In genomic region chr11:46903846-46904245, GRCh38 we compare ENCODE assay signal across 16 cellular contexts. TPM values are rescaled to one million over a fixed set of nuclear protein-coding genes. Genes with fewer than 3 reads are reported as not detected.
A peak's percentile ranks its signal among the peaks of the same experiment; 100 is the strongest.
DNase-seq lines count a peak whose midpoint lies in the region; TF ChIP-seq lines count a peak whose summit lies in the region.
"Had no signal": no experiment of that assay in that cellular context is flagged by ENCODE, and none has a peak within 500 bp of the region (broad histone marks: within the 10 kb centered on the region; RNA-seq: fewer than 3 reads in every experiment).

No MANE protein-coding gene starts in this region.

- CTCF ChIA-PET in OCI-LY7 (lab: Charles Lee; ENCODE audit: unreplicated experiment) = no interaction called here
- CTCF ChIA-PET in RWPE1 (lab: Yijun Ruan, JAX) = no interaction called here

- DNase-seq in H7 = peak; percentile 87
- DNase-seq in OCI-LY7 (ENCODE audit: low spot score) = peak; percentile 21
- peak; percentile 80 for DNase-seq in cardiac septum (ENCODE audit: low spot score)
- DNase-seq in osteocyte (ENCODE audit: extremely low spot score, unreplicated experiment) = peak; percentile 93
- no peak for DNase-seq in RWPE1 (ENCODE audit: low spot score)
- no peak for DNase-seq in activated T-cell treated with anti-CD3 and anti-CD28 coated beads for 4 hours
- DNase-seq in NCI-H2107 (lab: John Stamatoyannopoulos, UW) = no peak
- DNase-seq in stimulated activated CD4-positive, alpha-beta T cell treated with anti-CD3 and anti-CD28 coated beads, Interleukin-12 subunit alpha, Interleukin-12 subunit beta, amount 100 ng/mL, for 4 hours = no peak
- DNase-seq: activated naive CD4-positive, alpha-beta T cell treated with anti-CD3 and anti-CD28 coated beads, Interleukin-2, amount 50 U/mL, for 16 hours; cerebellar nuclear complex; Kasumi-1 had no signal

- POLR2A ChIA-PET in OCI-LY7 (lab: Charles Lee) (interaction anchor here (0.6 to 1.1 kb wide), 2 partner anchors 38 to 237 kb away, joined by 3 to 4 read pairs; no protein-coding TSS in a partner anchor), RWPE1 (lab: Yijun Ruan, JAX; ENCODE audit: low non-redundant PET) (no interaction called here)

- H3K36me3 ChIP-seq in H7 (replicated peaks; ENCODE audit: control insufficient read depth, insufficient read depth, low read length) (peaks cover 4% of the 10 kb centered on the region), OCI-LY7 (ENCODE audit: insufficient read depth, low read length) (peaks cover 57% of the 10 kb centered on the region)
- H3K36me3 ChIP-seq: thoracic aorta had no signal

- BruUV-seq in OCI-LY7 (replicated peaks; lab: Mats Ljungman, UMichigan) = no TSS peak

- no peaks in the 10 kb centered on the region for H3K9me2 ChIP-seq in OCI-LY7 (ENCODE audit: insufficient read depth, low read length)

- H3K4me1 Mint-ChIP-seq in osteocyte (ENCODE audit: unreplicated experiment) = peaks cover 52% of the 10 kb centered on the region

- H3K4me3 ChIP-seq in H7 (ENCODE audit: insufficient read depth, low read depth, low read length) (no peak overlapping the region), OCI-LY7 (ENCODE audit: low read depth, low read length, poor library complexity, severe bottlenecking) (no peak overlapping the region)
- H3K4me3 ChIP-seq: thoracic aorta had no signal

- H3K27me3 Mint-ChIP-seq in osteocyte (ENCODE audit: unreplicated experiment) = no peaks in the 10 kb centered on the region

- peak overlapping the region; percentile 86 for H3K27ac Mint-ChIP-seq in osteocyte (ENCODE audit: unreplicated experiment)
- H3K27ac Mint-ChIP-seq: nephron had no signal

- no peaks in the 10 kb centered on the region for H3K9me3 Mint-ChIP-seq in osteocyte (ENCODE audit: unreplicated experiment)
- H3K9me3 Mint-ChIP-seq: nephron had no signal

- H3K4me2 ChIP-seq in OCI-LY7 (ENCODE audit: low read length) = peak overlapping the region; percentile 38

- intact Hi-C loops in OCI-LY7 (cut with micrococcal nuclease; ENCODE audit: unreplicated experiment) = no loop called here
- intact Hi-C loops in cardiac septum (cut with DNase I) = no loop called here

- H3K4me3 Mint-ChIP-seq in osteocyte (ENCODE audit: unreplicated experiment) = no peak overlapping the region
- H3K4me3 Mint-ChIP-seq: nephron had no signal

- no peaks in the 10 kb centered on the region for H4K20me1 ChIP-seq in OCI-LY7 (ENCODE audit: insufficient read depth, low read length)

- H3K27ac ChIP-seq in OCI-LY7 (ENCODE audit: low read depth, low read length, poor library complexity, severe bottlenecking) (peak overlapping the region; percentile 37), RWPE1 (no peak overlapping the region)
- H3K27ac ChIP-seq: epithelial cell of prostate, HL-60, thoracic aorta, VCaP had no signal

- no peaks in the 10 kb centered on the region for H3K79me2 ChIP-seq in OCI-LY7 (ENCODE audit: insufficient read depth, low read depth, low read length)

- no peak overlapping the region for H2AFZ ChIP-seq in OCI-LY7 (ENCODE audit: low read length)

- TF ChIP-seq CTCF in OCI-LY7 (conservative IDR thresholded peaks at IDR 0.05; ENCODE audit: low read length) = no peak
- no peak for TF ChIP-seq CTCF in osteocyte (IDR thresholded peaks at IDR 0.05)
- TF ChIP-seq CTCF in RWPE1 (conservative IDR thresholded peaks at IDR 0.05; ENCODE audit: low read depth) = no peak

- H3K27me3 ChIP-seq in H7 (ENCODE audit: control insufficient read depth, insufficient read depth, low read length) = no peaks in the 10 kb centered on the region

- peaks cover 2% of the 10 kb centered on the region for H3K36me3 Mint-ChIP-seq in osteocyte (ENCODE audit: unreplicated experiment)

- no peaks in the 10 kb centered on the region for H3K9me3 ChIP-seq in OCI-LY7 (ENCODE audit: low read length)
- H3K9me3 ChIP-seq: thoracic aorta had no signal

- peaks cover 26% of the 10 kb centered on the region for H3K4me1 ChIP-seq in OCI-LY7 (ENCODE audit: insufficient read depth, low read length, poor library complexity, severe bottlenecking)

RNA-seq across cellular contexts. Expression of gene LRP4, which starts 14.5 kb away (rescaled TPM):
- total RNA-seq in H7 (2014; rRNA removed; shearing (Covaris generic)) = 16.7 and 25.0 TPM in 2 replicates
- total RNA-seq in OCI-LY7 (2014; rRNA removed; shearing (Covaris generic)) = 22.6 and 28.5 TPM in 2 replicates
- total RNA-seq in OCI-LY7 (2022) = 17.5 and 19.8 TPM in 2 replicates
- 26.8 TPM for total RNA-seq in cardiac septum
- total RNA-seq in osteocyte = 49.3 and 54.1 TPM in 2 replicates

RNA-seq across cellular contexts. Expression of gene CSTPP1, which starts 32.7 kb away (rescaled TPM):
- total RNA-seq in H7 (2014; rRNA removed; shearing (Covaris generic)) = 21.0 and 29.3 TPM in 2 replicates
- 35.2 and 39.6 TPM in 2 replicates for total RNA-seq in OCI-LY7 (2014; rRNA removed; shearing (Covaris generic))
- total RNA-seq in OCI-LY7 (2022) = 39.7 and 43.1 TPM in 2 replicates
- 13.2 TPM for total RNA-seq in cardiac septum
- 36.9 and 37.1 TPM in 2 replicates for total RNA-seq in osteocyte

RNA-seq across cellular contexts. Expression of gene CKAP5, which starts 57.8 kb away (rescaled TPM):
- total RNA-seq in H7 (2014; rRNA removed; shearing (Covaris generic)) = 81.8 and 152 TPM in 2 replicates
- 146 and 161 TPM in 2 replicates for total RNA-seq in OCI-LY7 (2014; rRNA removed; shearing (Covaris generic))
- total RNA-seq in OCI-LY7 (2022) (243 and 275 TPM in 2 replicates), cardiac septum (84.2 TPM), osteocyte (101 and 113 TPM in 2 replicates)

Comparison
In these comparisons a context has a peak if more than half of its experiments do, and no peak if none do; other contexts are left out.
1. DNase-seq: peak in H7 (single experiment), OCI-LY7 (single experiment), cardiac septum (single experiment) and osteocyte (single experiment); none in RWPE1 (single experiment), activated T-cell treated with anti-CD3 and anti-CD28 coated beads for 4 hours (single experiment), NCI-H2107 (single experiment) and stimulated activated CD4-positive, alpha-beta T cell treated with anti-CD3 and anti-CD28 coated beads, Interleukin-12 subunit alpha, Interleukin-12 subunit beta, amount 100 ng/mL, for 4 hours (single experiment).